9 cellular contexts compared by ENCODE assay signal in the genomic region with DNA sequence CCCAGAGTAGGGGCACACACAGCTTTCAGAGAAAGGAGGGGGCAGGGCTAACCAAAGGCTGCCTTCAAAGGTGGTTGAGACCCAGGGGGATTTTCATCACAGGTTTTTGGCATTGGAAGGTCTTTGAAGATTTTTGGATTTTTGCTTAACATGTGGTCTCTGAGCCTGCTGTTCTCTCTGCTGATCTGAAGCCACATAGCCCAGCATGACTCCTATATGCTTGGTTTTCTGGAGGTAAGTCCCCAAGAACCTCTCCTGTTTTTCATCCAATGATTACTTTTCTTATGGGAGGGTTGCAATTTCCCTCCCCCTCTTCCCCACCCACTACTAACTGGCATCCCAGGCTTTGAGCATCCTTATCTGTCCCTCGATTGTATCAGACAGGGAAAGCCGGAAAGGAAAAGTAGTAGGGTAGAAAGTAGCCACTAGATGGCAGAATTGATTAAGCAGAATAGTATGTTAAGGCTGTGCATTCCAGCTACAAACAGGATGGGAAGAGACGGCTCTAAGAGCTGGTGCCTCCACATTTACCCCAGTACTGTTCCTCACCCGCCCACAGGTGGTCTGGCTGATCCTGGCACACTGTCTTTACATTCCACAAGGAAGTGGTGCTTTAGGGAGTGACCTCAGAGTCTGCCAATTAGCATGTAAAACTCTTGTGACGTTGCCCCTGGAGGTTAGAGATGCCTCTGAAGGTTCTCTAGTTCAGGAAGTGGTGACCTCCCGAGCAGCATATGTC.
DNase-seq lines count a peak whose midpoint lies in the region; ATAC-seq, FAIRE-seq and TF ChIP-seq lines count a peak whose summit lies in the region.
"Had no signal": no experiment of that assay in that cellular context is flagged by ENCODE, and none has a peak within 500 bp of the region (broad histone marks: within the 10 kb centered on the region; RNA-seq: fewer than 3 reads in every experiment).

No MANE protein-coding gene starts in this region.

- H3K79me2 ChIP-seq in GM23248 (ENCODE audit: insufficient read depth), result no peaks in the 10 kb centered on the region
- no peaks in the 10 kb centered on the region for H3K79me2 ChIP-seq in OCI-LY1 (ENCODE audit: insufficient read depth, low read length)

- H2AK5ac ChIP-seq in IMR-90 (ENCODE audit: low read depth, low read length), result no peak overlapping the region

- peak; percentile 89 for TF ChIP-seq RAD21 in IMR-90 (IDR thresholded peaks at IDR 0.05; ENCODE audit: low read length)

- H3K27me3 ChIP-seq in GM23248 (replicated peaks; ENCODE audit: insufficient read depth) (no peaks in the 10 kb centered on the region), IMR-90 (ENCODE audit: control insufficient read depth, insufficient read depth, low read length) (peaks cover 4% of the 10 kb centered on the region; the same call in 1 of the 2 replicates), OCI-LY1 (ENCODE audit: insufficient read depth, low read length) (no peaks in the 10 kb centered on the region), stomach (no peaks in the 10 kb centered on the region)

- no peak overlapping the region for H2BK15ac ChIP-seq in IMR-90 (ENCODE audit: low read depth, low read length)

- H2BK20ac ChIP-seq in IMR-90 (ENCODE audit: low read depth, low read length), result 0 out of 2 replicates have a peak overlapping the region, but pooled peaks have one; percentile 39

- H3K4ac ChIP-seq in IMR-90 (ENCODE audit: low read depth, low read length), result peak overlapping the region; percentile 34; the same call in 1 of the 2 replicates

- no peak overlapping the region for H3K56ac ChIP-seq in IMR-90 (ENCODE audit: extremely low read depth, insufficient read depth, low read length)

- H2BK120ac ChIP-seq in IMR-90 (ENCODE audit: low read depth, low read length), result no peak overlapping the region

- no peaks in the 10 kb centered on the region for H3K9me2 ChIP-seq in GM23248 (ENCODE audit: insufficient read depth)
- no peaks in the 10 kb centered on the region for H3K9me2 ChIP-seq in OCI-LY1 (ENCODE audit: low read depth, low read length)

- H3K4me1 ChIP-seq in GM23248 (ENCODE audit: insufficient read depth) (no peaks in the 10 kb centered on the region), IMR-90 (ENCODE audit: control insufficient read depth, insufficient read depth, low read length) (peaks cover 2% of the 10 kb centered on the region; the same call in 1 of the 2 replicates), OCI-LY1 (ENCODE audit: insufficient read depth, low read length, severe bottlenecking) (peaks cover 8% of the 10 kb centered on the region), stomach (peaks cover 0 to 6% (median 3%) of the 10 kb centered on the region in 4 donors)

- BruUV-seq in IMR-90 (replicated peaks; lab: Mats Ljungman, UMichigan), result no TSS peak

- no peaks in the 10 kb centered on the region for H3K79me1 ChIP-seq in IMR-90 (ENCODE audit: low read depth in 1 of 2, low read length in 2 of 2)

- H4K20me1 ChIP-seq in GM23248 (ENCODE audit: insufficient read depth) (no peaks in the 10 kb centered on the region), IMR-90 (ENCODE audit: insufficient read depth, low read length) (no peaks in the 10 kb centered on the region), OCI-LY1 (ENCODE audit: insufficient read depth, low read length) (no peaks in the 10 kb centered on the region)

- H3F3A ChIP-seq in GM23248 (ENCODE audit: insufficient read depth) (no peaks in the 10 kb centered on the region), OCI-LY1 (ENCODE audit: insufficient read depth, low read length) (no peaks in the 10 kb centered on the region)

- H2BK5ac ChIP-seq in IMR-90 (ENCODE audit: low read depth, low read length, poor library complexity, severe bottlenecking), result no peak overlapping the region

- no peak overlapping the region for H2AK9ac ChIP-seq in IMR-90 (replicated peaks; ENCODE audit: low read depth, low read length, poor library complexity)

- no peak overlapping the region for H4K91ac ChIP-seq in IMR-90 (ENCODE audit: insufficient read depth, low read depth, low read length)

- H3K14ac ChIP-seq in IMR-90 (replicated peaks; ENCODE audit: low read depth, low read length), result no peak overlapping the region

- peak; percentile 78 for TF ChIP-seq CTCF in IMR-90 (conservative IDR thresholded peaks at IDR 0.05; ENCODE audit: low read depth, low read length)
- peak; percentile 95 for TF ChIP-seq CTCF in OCI-LY1 (IDR thresholded peaks at IDR 0.05; ENCODE audit: low read length)
- TF ChIP-seq CTCF in stomach (IDR thresholded peaks at IDR 0.05), result peak in 5 of 7 experiments; percentile 15 to 59 (median 54)

- no peaks in the 10 kb centered on the region for H3K9me1 ChIP-seq in IMR-90 (ENCODE audit: insufficient read depth, low read length)

- H3K4me2 ChIP-seq in GM23248 (ENCODE audit: unreplicated experiment), result peak overlapping the region; percentile 26
- H3K4me2 ChIP-seq in IMR-90 (ENCODE audit: low read depth, low read length), result peak overlapping the region; percentile 21; the same call in 1 of the 2 replicates
- peak overlapping the region; percentile 69 for H3K4me2 ChIP-seq in OCI-LY1 (ENCODE audit: low read length)

- CTCF ChIA-PET in IMR-90 (lab: Yijun Ruan, JAX), result interaction anchor here (0.6 to 2.3 kb wide), 5 partner anchors 10 to 841 kb away, joined by 4 to 15 read pairs (median 7); no protein-coding TSS in a partner anchor

- H3K23ac ChIP-seq in IMR-90 (ENCODE audit: low read depth, low read length), result no peak overlapping the region

- no peak overlapping the region for H3K18ac ChIP-seq in IMR-90 (ENCODE audit: low read depth, low read length)

- H3K4me3 ChIP-seq in GM23248, result peak overlapping the region; percentile 40; the same call in 1 of the 2 replicates
- no peak overlapping the region for H3K4me3 ChIP-seq in IMR-90 (ENCODE audit: insufficient read depth, low read depth, low read length)
- H3K4me3 ChIP-seq in OCI-LY1 (ENCODE audit: low read depth, low read length, poor library complexity, severe bottlenecking), result peak overlapping the region; percentile 48
- H3K4me3 ChIP-seq in stomach, result no peak overlapping the region
- H3K4me3 ChIP-seq: skin epidermis had no signal

- POLR2A ChIA-PET in IMR-90 (lab: Charles Lee; ENCODE audit: unreplicated experiment), result no interaction called here

- H2AFZ ChIP-seq in GM23248 (peak overlapping the region; percentile 55; the same call in 1 of the 2 replicates), IMR-90 (replicated peaks; ENCODE audit: low read length, poor library complexity) (peak overlapping the region; percentile 87), OCI-LY1 (ENCODE audit: low read length) (peak overlapping the region; percentile 94; the same call in 1 of the 2 replicates)

- FAIRE-seq in islet of Langerhans (lab: Jason Lieb, UNC), result peak; percentile 64

- H3K36me3 ChIP-seq in GM23248 (ENCODE audit: low read depth), result no peaks in the 10 kb centered on the region
- H3K36me3 ChIP-seq in IMR-90 (ENCODE audit: control insufficient read depth, insufficient read depth, low read length), result no peaks in the 10 kb centered on the region
- H3K36me3 ChIP-seq in OCI-LY1 (ENCODE audit: insufficient read depth, low read length), result no peaks in the 10 kb centered on the region
- H3K36me3 ChIP-seq in stomach, result no peaks in the 10 kb centered on the region

- dilution Hi-C loops in IMR-90 (cut with HindIII; ENCODE audit: low sequenced_read_pairs, unreplicated experiment), result no loop called here

- H4K8ac ChIP-seq in IMR-90 (ENCODE audit: low read depth in 2 of 2, low read length in 2 of 2), result no peak overlapping the region; a peak in 1 of 4 replicates

- ATAC-seq in IMR-90 (ENCODE audit: low read depth), result peak; percentile 99

- no peak overlapping the region for H3K27ac ChIP-seq in GM23248
- no peak overlapping the region for H3K27ac ChIP-seq in IMR-90 (ENCODE audit: insufficient read depth, low read length)
- no peak overlapping the region for H3K27ac ChIP-seq in OCI-LY1 (ENCODE audit: low read depth, low read length, poor library complexity, severe bottlenecking)
- H3K27ac ChIP-seq in stomach, result no peak overlapping the region
- H3K27ac ChIP-seq: skin epidermis had no signal

- TF ChIP-seq EP300 in stomach (IDR thresholded peaks at IDR 0.05), result no peak

- H4K5ac ChIP-seq in IMR-90 (ENCODE audit: low read depth, low read length), result no peak overlapping the region

- in situ Hi-C loops in GM23248 (cut with MboI) (no loop called here), IMR-90 (cut with MboI; ENCODE audit: low sequenced_read_pairs) (loop anchor here (25.0 kb wide), 1 partner anchor 450 kb away; no protein-coding TSS in a partner anchor), T47D (cut with HindIII; ENCODE audit: low pct_unique_long_range_greater_than_20kb, low sequenced_read_pairs) (no loop called here)

- DNase-seq in stimulated activated CD4-positive, alpha-beta T cell treated with anti-CD3 and anti-CD28 coated beads, Interleukin-15, amount 100 ng/mL, for 24 hours, result peak; percentile 15
- no peak for DNase-seq in stimulated activated CD4-positive, alpha-beta T cell treated with anti-CD3 and anti-CD28 coated beads, Interleukin-4, amount 100 ng/mL, for 4 hours
- DNase-seq in GM23248 (peak; percentile 79), IMR-90 (peak; percentile 72), T47D (ENCODE audit: low read depth in 1 of 2, low spot score in 1 of 2) (peak; percentile 4 to 67), stomach (no peak)

- H3K9ac ChIP-seq in GM23248, result no peak overlapping the region
- H3K9ac ChIP-seq in IMR-90 (ENCODE audit: low read depth, low read length), result no peak overlapping the region
- no peak overlapping the region for H3K9ac ChIP-seq in OCI-LY1 (ENCODE audit: low read length)

- WGBS in GM23248 (ENCODE audit: low coverage in 1 of 2, low lambda C conversion rate in 2 of 2, missing lambda C conversion rate in 2 of 2), 2 experiments, result 0 to 1% methylated on average over 6 of the region's 6 CpGs
- no CpG with 5 or more reads among the region's 6 CpGs for WGBS in IMR-90 (ENCODE audit: extremely low coverage in 2 of 2, insufficient read length in 1 of 2), 2 experiments
- WGBS in stomach, 5 donors, result 5 to 12% (median 8%) methylated on average over 6 of the region's 6 CpGs

- intact Hi-C loops in IMR-90 (cut with micrococcal nuclease) (loop anchor here (1.0 to 10.0 kb wide), 4 partner anchors 447 to 1197 kb away; no protein-coding TSS in a partner anchor), stomach (cut with DNase I; ENCODE audit: low total_unique reads) (loop anchor here (5.0 kb wide), 1 partner anchor 840 kb away; no protein-coding TSS in a partner anchor)

- TF ChIP-seq POLR2A in IMR-90 (IDR thresholded peaks at IDR 0.05; ENCODE audit: low read depth, low read length) (no peak), stomach (IDR thresholded peaks at IDR 0.05) (no peak)

- H3K9me3 ChIP-seq in GM23248 (ENCODE audit: low read depth), result no peaks in the 10 kb centered on the region
- no peaks in the 10 kb centered on the region for H3K9me3 ChIP-seq in IMR-90 (ENCODE audit: control insufficient read depth, insufficient read depth, low read length)
- no peaks in the 10 kb centered on the region for H3K9me3 ChIP-seq in OCI-LY1 (ENCODE audit: low read length)
- no peaks in the 10 kb centered on the region for H3K9me3 ChIP-seq in stomach

TF ChIP-seq in IMR-90, 13 proteins besides CTCF, POLR2A, EP300 and RAD21 (continues in another document):
- TF ChIP-seq RFX5 (IDR thresholded peaks at IDR 0.05; ENCODE audit: low read depth, low read length) (no peak), MAFK (IDR thresholded peaks at IDR 0.05; ENCODE audit: low read depth, low read length) (no peak), RCOR1 (IDR thresholded peaks at IDR 0.05; ENCODE audit: insufficient replicate concordance, low read length) (no peak), SMC3 (IDR thresholded peaks at IDR 0.05; ENCODE audit: low read depth, low read length) (peak; percentile 65)

Comparison
In these comparisons a context has a peak if more than half of its experiments do, and no peak if none do; other contexts are left out.
1. DNase-seq: peak in stimulated activated CD4-positive, alpha-beta T cell treated with anti-CD3 and anti-CD28 coated beads, Interleukin-15, amount 100 ng/mL, for 24 hours (single experiment), GM23248 (single experiment), IMR-90 (single experiment) and T47D (2 of 2); none in stimulated activated CD4-positive, alpha-beta T cell treated with anti-CD3 and anti-CD28 coated beads, Interleukin-4, amount 100 ng/mL, for 4 hours (0 of 2) and stomach (single experiment).
2. H3K4me3 ChIP-seq: peak in GM23248 (single experiment) and OCI-LY1 (single experiment); none in IMR-90 (single experiment) and stomach (0 of 4).
3. Peak in every context shown above with its lines, with median percentiles within 50 percentile points of each other: H2AFZ ChIP-seq, H3K4me2 ChIP-seq and CTCF ChIP-seq.